ENCODE assay signal across 10 cellular contexts in the genomic region with DNA sequence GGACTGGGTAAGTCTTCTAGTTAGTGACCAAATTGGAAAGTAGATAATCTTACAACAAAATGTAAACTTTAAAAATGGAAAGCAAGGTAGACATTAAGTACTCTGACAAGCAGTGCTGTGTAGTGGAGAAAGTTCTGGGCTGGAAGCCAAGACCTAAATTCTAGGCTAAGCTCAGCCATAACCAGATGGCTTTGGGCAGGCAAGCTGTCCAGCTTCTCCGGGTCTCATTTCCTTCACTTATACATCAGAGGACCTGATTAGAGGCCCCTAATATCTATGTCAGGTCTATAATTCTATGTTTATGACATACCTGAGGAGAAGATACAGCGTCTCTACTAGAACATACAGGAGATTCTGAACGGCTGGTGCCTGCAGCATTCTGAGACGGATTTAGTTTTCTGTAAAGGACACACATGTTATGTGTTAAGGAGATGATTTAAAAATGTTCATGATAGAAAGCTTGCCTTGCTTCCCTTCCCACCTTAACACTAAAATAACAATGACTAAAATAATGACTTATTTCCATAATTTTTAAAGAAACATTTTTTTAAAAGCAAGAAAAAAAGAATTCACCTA.
A peak's percentile ranks its signal among the peaks of the same experiment; 100 is the strongest.
DNase-seq lines count a peak whose midpoint lies in the region; ATAC-seq and TF ChIP-seq lines count a peak whose summit lies in the region.
"Had no signal": no experiment of that assay in that cellular context is flagged by ENCODE, and none has a peak within 500 bp of the region (broad histone marks: within the 10 kb centered on the region; RNA-seq: fewer than 3 reads in every experiment).

No MANE protein-coding gene starts in this region.

- no peak overlapping the region for H3K4me3 Mint-ChIP-seq in neural progenitor cell
- H3K4me3 Mint-ChIP-seq: neural crest cell had no signal

- H3F3A ChIP-seq in neural progenitor cell (ENCODE audit: low read depth), result peaks cover 11% of the 10 kb centered on the region

- in situ Hi-C loops in ACHN (cut with HindIII; ENCODE audit: low pct_ligation_motif_present, low pct_unique_long_range_greater_than_20kb, low sequenced_read_pairs), result no loop called here

- no peaks in the 10 kb centered on the region for H4K20me1 ChIP-seq in neural progenitor cell (ENCODE audit: low read depth)

- peak overlapping the region; percentile 41 for H3K9ac ChIP-seq in adipocyte (ENCODE audit: low read length)
- no peak overlapping the region for H3K9ac ChIP-seq in neural progenitor cell

- ATAC-seq in left cardiac atrium (peak; percentile 85 to 88), thoracic aorta (ENCODE audit: insufficient number of reproducible peaks, low FRiP score, low read depth) (peak; percentile 41)

- H3K79me2 ChIP-seq in neural progenitor cell (ENCODE audit: low read depth), result no peaks in the 10 kb centered on the region

- no peak overlapping the region for H3K4me2 ChIP-seq in neural progenitor cell

- intact Hi-C loops in left cardiac atrium (cut with DNase I), result loop anchor here in 1 of 2 donors (10.0 kb wide), 1 partner anchor 54 kb away; no protein-coding TSS in a partner anchor

- no peak overlapping the region for H3K4me3 ChIP-seq in adipocyte (ENCODE audit: low read length)
- H3K4me3 ChIP-seq in thoracic aorta, result no peak overlapping the region
- H3K4me3 ChIP-seq in neural progenitor cell, result no peak overlapping the region

- H3K4me1 Mint-ChIP-seq in neural progenitor cell, result peaks cover 16% of the 10 kb centered on the region

- peaks cover 94% of the 10 kb centered on the region for H3K36me3 ChIP-seq in adipocyte (ENCODE audit: control insufficient read depth, insufficient read depth, low read length, severe bottlenecking)
- peaks cover 18% of the 10 kb centered on the region for H3K36me3 ChIP-seq in thoracic aorta
- no peaks in the 10 kb centered on the region for H3K36me3 ChIP-seq in neural progenitor cell

- H3K27ac ChIP-seq in thoracic aorta (peak overlapping the region in 1 of 2 donors; percentile 3), neural progenitor cell (no peak overlapping the region)

- H3K4me1 ChIP-seq in adipocyte (ENCODE audit: control insufficient read depth, insufficient read depth, low read length) (peaks cover 62% of the 10 kb centered on the region), thoracic aorta (ENCODE audit: control insufficient read depth in 1 of 2, low read depth in 2 of 2) (no peaks in the 10 kb centered on the region), neural progenitor cell (peaks cover 18% of the 10 kb centered on the region)

- no peak overlapping the region for H2AFZ ChIP-seq in neural progenitor cell (replicated peaks)

- peaks cover 12% of the 10 kb centered on the region for H3K36me3 Mint-ChIP-seq in neural progenitor cell

- H3K27ac Mint-ChIP-seq in neural progenitor cell, result no peak overlapping the region

- H3K9me3 Mint-ChIP-seq in neural progenitor cell, result no peaks in the 10 kb centered on the region

- H3K27me3 Mint-ChIP-seq in neural progenitor cell (ENCODE audit: insufficient read depth, low read depth), result peaks cover 2% of the 10 kb centered on the region

- H3K9me3 ChIP-seq in adipocyte (ENCODE audit: control insufficient read depth, low read length) (no peaks in the 10 kb centered on the region), thoracic aorta (no peaks in the 10 kb centered on the region), neural progenitor cell (ENCODE audit: low read depth) (no peaks in the 10 kb centered on the region)

- TF ChIP-seq CTCF in thoracic aorta (IDR thresholded peaks at IDR 0.05) (no peak), neural progenitor cell (IDR thresholded peaks at IDR 0.05) (no peak)

- no peaks in the 10 kb centered on the region for H3K27me3 ChIP-seq in adipocyte (replicated peaks; ENCODE audit: control insufficient read depth, insufficient read depth, low read length)
- H3K27me3 ChIP-seq in thoracic aorta (replicated peaks; ENCODE audit: insufficient read depth), result no peaks in the 10 kb centered on the region
- no peaks in the 10 kb centered on the region for H3K27me3 ChIP-seq in neural progenitor cell

- DNase-seq in NCI-H2029 treated with DMSO at 0.1 percent for 48 hours (lab: John Stamatoyannopoulos, UW) (peak; percentile 6), NCI-H2029 (lab: John Stamatoyannopoulos, UW) (no peak), adipocyte (ENCODE audit: low read depth) (peak; percentile 88), left cardiac atrium (no peak), thoracic aorta (ENCODE audit: low spot score) (no peak), putamen (ENCODE audit: low spot score) (no peak), neural progenitor cell (ENCODE audit: low spot score) (no peak), ACHN (no peak)
- DNase-seq: H7 had no signal

Comparison
In these comparisons a context has a peak if more than half of its experiments do, and no peak if none do; other contexts are left out.
1. DNase-seq: peak in NCI-H2029 treated with DMSO at 0.1 percent for 48 hours (single experiment) and adipocyte (single experiment); none in NCI-H2029 (single experiment), left cardiac atrium (single experiment), thoracic aorta (single experiment), putamen (single experiment), neural progenitor cell (single experiment) and ACHN (single experiment).